Comparison of ENCODE assay signal across 24 cellular contexts in genomic region chr17:57998234-57998746, GRCh38. TPM values are rescaled to one million over a fixed set of nuclear protein-coding genes. Genes with fewer than 3 reads are reported as not detected.
DNase-seq lines count a peak whose midpoint lies in the region; ATAC-seq and TF ChIP-seq lines count a peak whose summit lies in the region.
"Had no signal": no experiment of that assay in that cellular context is flagged by ENCODE, and none has a peak within 500 bp of the region (broad histone marks: within the 10 kb centered on the region; RNA-seq: fewer than 3 reads in every experiment).

No MANE protein-coding gene starts in this region.

- no peaks in the 10 kb centered on the region for H3K9me3 ChIP-seq in PC-9 (ENCODE audit: insufficient read depth, low read depth)
- H3K9me3 ChIP-seq: spleen, tibial artery had no signal

- H2AFZ ChIP-seq in PC-9: no peak overlapping the region

- POLR2A ChIA-PET in activated CD4-positive, alpha-beta T cell treated with anti-CD3 and anti-CD28 coated beads, Interleukin-2, amount 10 ng/mL, durations not matched to agents 7 days and 5 days (lab: Charles Lee): no interaction called here
- POLR2A ChIA-PET in PC-9 (lab: Charles Lee; ENCODE audit: unreplicated experiment): no interaction called here

- H3K9me3 Mint-ChIP-seq in activated CD4-positive, alpha-beta T cell treated with anti-CD3 and anti-CD28 coated beads, Interleukin-2, amount 10 ng/mL, durations not matched to agents 7 days and 5 days: no peaks in the 10 kb centered on the region
- H3K9me3 Mint-ChIP-seq in HFFc6: no peaks in the 10 kb centered on the region
- H3K9me3 Mint-ChIP-seq in activated T-helper 17 cell treated with anti-CD3 and anti-CD28 coated beads, Interleukin-2, amount 50 U/mL, for 72 hours: no peaks in the 10 kb centered on the region
- H3K9me3 Mint-ChIP-seq in natural killer cell: no peaks in the 10 kb centered on the region
- H3K9me3 Mint-ChIP-seq: activated B cell treated with CpG ODN at 0.5 μM for 24 hours; activated T-helper 1 cell treated with anti-CD3 and anti-CD28 coated beads, Interleukin-12 subunit alpha, Interleukin-12 subunit beta, Interleukin-2, Interleukin-4 antibody, amounts not matched to agents 30 ng/mL and 10 ng/mL and 1 ng/mL, durations not matched to agents 14 hours and 24 hours and 36 hours; H9 had no signal

- peaks cover 14% of the 10 kb centered on the region for H3K79me2 ChIP-seq in PC-9 (ENCODE audit: low read depth)

- no peak overlapping the region for H3K4me3 ChIP-seq in PC-9
- H3K4me3 ChIP-seq: spleen, tibial artery had no signal

- no peak for TF ChIP-seq CTCF in HFFc6 (IDR thresholded peaks at IDR 0.05)
- no peak for TF ChIP-seq CTCF in natural killer cell (IDR thresholded peaks at IDR 0.05)
- no peak for TF ChIP-seq CTCF in PC-9 (conservative IDR thresholded peaks at IDR 0.05)

- H3K4me1 Mint-ChIP-seq in activated CD4-positive, alpha-beta T cell treated with anti-CD3 and anti-CD28 coated beads, Interleukin-2, amount 10 ng/mL, durations not matched to agents 7 days and 5 days: peaks cover 74% of the 10 kb centered on the region
- H3K4me1 Mint-ChIP-seq in HFFc6 (ENCODE audit: low read depth) (peaks cover 65% of the 10 kb centered on the region), natural killer cell (peaks cover 14 to 22% of the 10 kb centered on the region in 2 donors)
- peaks cover 36% of the 10 kb centered on the region for H3K4me1 Mint-ChIP-seq in activated T-helper 17 cell treated with anti-CD3 and anti-CD28 coated beads, Interleukin-2, amount 50 U/mL, for 72 hours

- intact Hi-C loops in natural killer cell (cut with micrococcal nuclease) (loop anchor here (5.0 kb wide), 1 partner anchor 51 kb away; no protein-coding TSS in a partner anchor), PC-9 (cut with micrococcal nuclease; ENCODE audit: unreplicated experiment) (loop anchor here (2.0 to 5.0 kb wide), 3 partner anchors 115 to 326 kb away; partner anchors contain the start of gene CCDC182)

- H3K27ac Mint-ChIP-seq in activated CD4-positive, alpha-beta T cell treated with anti-CD3 and anti-CD28 coated beads, Interleukin-2, amount 10 ng/mL, durations not matched to agents 7 days and 5 days: peak overlapping the region; percentile 52
- H3K27ac Mint-ChIP-seq in HFFc6: peak overlapping the region; percentile 40
- H3K27ac Mint-ChIP-seq in activated T-helper 17 cell treated with anti-CD3 and anti-CD28 coated beads, Interleukin-2, amount 50 U/mL, for 72 hours: peak overlapping the region; percentile 86
- H3K27ac Mint-ChIP-seq in natural killer cell: peak overlapping the region; percentile 42 to 53
- H3K27ac Mint-ChIP-seq: activated B cell treated with CpG ODN at 0.5 μM for 24 hours; activated T-helper 1 cell treated with anti-CD3 and anti-CD28 coated beads, Interleukin-12 subunit alpha, Interleukin-12 subunit beta, Interleukin-2, Interleukin-4 antibody, amounts not matched to agents 30 ng/mL and 10 ng/mL and 1 ng/mL, durations not matched to agents 14 hours and 24 hours and 36 hours; H9 had no signal

- H3K36me3 Mint-ChIP-seq in activated CD4-positive, alpha-beta T cell treated with anti-CD3 and anti-CD28 coated beads, Interleukin-2, amount 10 ng/mL, durations not matched to agents 7 days and 5 days (ENCODE audit: low read depth): peaks cover 53% of the 10 kb centered on the region
- H3K36me3 Mint-ChIP-seq in HFFc6 (ENCODE audit: low read depth): peaks cover 54% of the 10 kb centered on the region
- peaks cover 78% of the 10 kb centered on the region for H3K36me3 Mint-ChIP-seq in activated T-helper 17 cell treated with anti-CD3 and anti-CD28 coated beads, Interleukin-2, amount 50 U/mL, for 72 hours (ENCODE audit: low read depth)
- no peaks in the 10 kb centered on the region for H3K36me3 Mint-ChIP-seq in natural killer cell

- DNase-seq in activated CD4-positive, alpha-beta T cell treated with anti-CD3 and anti-CD28 coated beads, Interleukin-2, amount 10 ng/mL, durations not matched to agents 7 days and 5 days: no peak
- DNase-seq in activated CD4-positive, alpha-beta T cell treated with anti-CD3 and anti-CD28 coated beads for 1 hour: no peak
- DNase-seq in HFFc6: no peak
- no peak for DNase-seq in natural killer cell
- no peak for DNase-seq in Kasumi-1 (lab: John Stamatoyannopoulos, UW)
- DNase-seq in iPS-NIHi11 (ENCODE audit: low spot score): no peak
- no peak for DNase-seq in PC-9
- DNase-seq: 8988T; activated B cell treated with CpG ODN at 0.5 μM for 24 hours; COR-L47; cortex of kidney; H9; NCI-H1436 treated with DMSO at 0.1 percent for 48 hours; NCI-H524; occipital lobe; retina; RPMI8226; spleen; stimulated activated CD4-positive, alpha-beta T cell treated with anti-CD3 and anti-CD28 coated beads, Interleukin-4, amount 100 ng/mL, for 1 hour; stimulated activated naive CD8-positive, alpha-beta T cell treated with anti-CD3 and anti-CD28 coated beads, Interleukin-15, Interleukin-2, amounts not matched to agents 100 U/mL and 50 U/mL, for 24 hours; T-helper 9 cell; tibial artery had no signal

- no peak for ATAC-seq in activated T-helper 17 cell treated with anti-CD3 and anti-CD28 coated beads, Interleukin-2, amount 50 U/mL, for 72 hours (replicated peaks)
- ATAC-seq in natural killer cell: no peak
- ATAC-seq: stimulated activated naive CD8-positive, alpha-beta T cell treated with anti-CD3 and anti-CD28 coated beads, Interleukin-15, Interleukin-2, amounts not matched to agents 100 U/mL and 50 U/mL, for 24 hours had no signal

- peaks cover 95% of the 10 kb centered on the region for H3F3A ChIP-seq in PC-9 (ENCODE audit: insufficient read depth, low read depth)

- H3K27me3 Mint-ChIP-seq in activated CD4-positive, alpha-beta T cell treated with anti-CD3 and anti-CD28 coated beads, Interleukin-2, amount 10 ng/mL, durations not matched to agents 7 days and 5 days: no peaks in the 10 kb centered on the region
- H3K27me3 Mint-ChIP-seq in HFFc6 (ENCODE audit: insufficient read depth): peaks cover 3% of the 10 kb centered on the region
- H3K27me3 Mint-ChIP-seq in activated T-helper 17 cell treated with anti-CD3 and anti-CD28 coated beads, Interleukin-2, amount 50 U/mL, for 72 hours: no peaks in the 10 kb centered on the region
- no peaks in the 10 kb centered on the region for H3K27me3 Mint-ChIP-seq in natural killer cell (ENCODE audit: low read depth in 2 of 2)
- H3K27me3 Mint-ChIP-seq: activated B cell treated with CpG ODN at 0.5 μM for 24 hours had no signal

- no TSS peak for BruUV-seq in PC-9 (replicated peaks; lab: Mats Ljungman, UMichigan)

- CTCF ChIA-PET in activated CD4-positive, alpha-beta T cell treated with anti-CD3 and anti-CD28 coated beads, Interleukin-2, amount 10 ng/mL, durations not matched to agents 7 days and 5 days (lab: Charles Lee): interaction anchor here (1.0 to 3.2 kb wide), 6 partner anchors 9 to 148 kb away, joined by 3 to 25 read pairs (median 6); partner anchors contain the start of genes CUEDC1, MRPS23, SRSF1 and VEZF1
- CTCF ChIA-PET in PC-9 (lab: Charles Lee): interaction anchor here (0.9 to 1.3 kb wide), 2 partner anchors 139 to 145 kb away, joined by 3 to 7 read pairs; no protein-coding TSS in a partner anchor

- peaks cover 50% of the 10 kb centered on the region for H4K20me1 ChIP-seq in PC-9 (ENCODE audit: insufficient read depth)

- H3K9me2 ChIP-seq in PC-9 (ENCODE audit: insufficient read depth): no peaks in the 10 kb centered on the region

- no peak overlapping the region for H3K4me3 Mint-ChIP-seq in activated CD4-positive, alpha-beta T cell treated with anti-CD3 and anti-CD28 coated beads, Interleukin-2, amount 10 ng/mL, durations not matched to agents 7 days and 5 days
- no peak overlapping the region for H3K4me3 Mint-ChIP-seq in HFFc6
- no peak overlapping the region for H3K4me3 Mint-ChIP-seq in activated T-helper 17 cell treated with anti-CD3 and anti-CD28 coated beads, Interleukin-2, amount 50 U/mL, for 72 hours
- H3K4me3 Mint-ChIP-seq in natural killer cell: no peak overlapping the region
- H3K4me3 Mint-ChIP-seq: activated B cell treated with CpG ODN at 0.5 μM for 24 hours, H9 had no signal

- peaks cover 5% of the 10 kb centered on the region for H3K4me1 ChIP-seq in PC-9 (replicated peaks; ENCODE audit: insufficient read depth)

- H3K27me3 ChIP-seq in PC-9 (ENCODE audit: insufficient read depth, low read depth): no peaks in the 10 kb centered on the region
- H3K27me3 ChIP-seq: spleen, tibial artery had no signal

- H3K4me2 ChIP-seq in PC-9: no peak overlapping the region

- H3K36me3 ChIP-seq in PC-9 (ENCODE audit: low read depth): peaks cover 34% of the 10 kb centered on the region

- H3K27ac ChIP-seq in PC-9: no peak overlapping the region
- H3K27ac ChIP-seq: tibial artery had no signal

RNA-seq across cellular contexts. Expression of gene SRSF1, which starts 8.8 kb away (rescaled TPM):
- total RNA-seq in activated CD4-positive, alpha-beta T cell treated with anti-CD3 and anti-CD28 coated beads, Interleukin-2, amount 10 ng/mL, durations not matched to agents 7 days and 5 days: 100 to 1,000 TPM; 363 to 365 TPM
- total RNA-seq in HFFc6 (2021; fragmentation: NEBNext Ultra II Directional; extraction: Animal tissue kit (Norgen Biotek cat#: 25700)): 100 to 1,000 TPM; 216 to 296 (median 271) TPM
- 100 to 1,000 TPM; 276 to 391 TPM for total RNA-seq in activated T-helper 17 cell treated with anti-CD3 and anti-CD28 coated beads, Interleukin-2, amount 50 U/mL, for 72 hours
- 100 to 1,000 TPM; 125 to 157 (median 137) TPM for total RNA-seq in natural killer cell
- total RNA-seq in PC-9 (2021): 210 and 278 TPM in 2 replicates

RNA-seq across cellular contexts. Expression of gene VEZF1, which starts 10.2 kb away (rescaled TPM):
- 10 to 100 TPM; 46.7 to 52.0 TPM for total RNA-seq in activated CD4-positive, alpha-beta T cell treated with anti-CD3 and anti-CD28 coated beads, Interleukin-2, amount 10 ng/mL, durations not matched to agents 7 days and 5 days
- total RNA-seq in HFFc6 (2021; fragmentation: NEBNext Ultra II Directional; extraction: Animal tissue kit (Norgen Biotek cat#: 25700)): 10 to 100 TPM; 41.7 to 56.5 (median 51.8) TPM
- 10 to 100 TPM; 21.4 to 29.6 TPM for total RNA-seq in activated T-helper 17 cell treated with anti-CD3 and anti-CD28 coated beads, Interleukin-2, amount 50 U/mL, for 72 hours
- 10 to 100 TPM; 49.8 to 64.6 (median 63.4) TPM for total RNA-seq in natural killer cell
- 29.9 and 50.9 TPM in 2 replicates for total RNA-seq in PC-9 (2021)

RNA-seq across cellular contexts. Expression of gene CUEDC1, which starts 43.1 kb away (rescaled TPM):
- under 1 TPM in 1 of 2 experiments, not detected in 1; 0.47 TPM for total RNA-seq in activated CD4-positive, alpha-beta T cell treated with anti-CD3 and anti-CD28 coated beads, Interleukin-2, amount 10 ng/mL, durations not matched to agents 7 days and 5 days
- 10 to 100 TPM; 34.0 to 41.0 (median 34.9) TPM for total RNA-seq in HFFc6 (2021; fragmentation: NEBNext Ultra II Directional; extraction: Animal tissue kit (Norgen Biotek cat#: 25700))
- total RNA-seq in activated T-helper 17 cell treated with anti-CD3 and anti-CD28 coated beads, Interleukin-2, amount 50 U/mL, for 72 hours: under 1 TPM; 0.15 to 0.56 TPM
- 1 to 10 TPM; 1.5 to 3.7 (median 2.6) TPM for total RNA-seq in natural killer cell
- total RNA-seq in PC-9 (2021): 60.7 and 61.4 TPM in 2 replicates
- total RNA-seq: activated B cell treated with CpG ODN at 0.5 μM for 24 hours; activated T-helper 1 cell treated with anti-CD3 and anti-CD28 coated beads, Interleukin-12 subunit alpha, Interleukin-12 subunit beta, Interleukin-2, Interleukin-4 antibody, amounts not matched to agents 30 ng/mL and 10 ng/mL and 1 ng/mL, durations not matched to agents 14 hours and 24 hours and 36 hours had no signal

Comparison
In these comparisons a context has a peak if more than half of its experiments do, and no peak if none do; other contexts are left out.
1. RNA of gene CUEDC1, which starts 43.1 kb away (total RNA-seq): 60.7 to 61.4 TPM in PC-9 and 34.0 to 41.0 TPM in HFFc6; 1.5 to 3.7 TPM in natural killer cell, 0.15 to 0.56 TPM in activated T-helper 17 cell treated with anti-CD3 and anti-CD28 coated beads, Interleukin-2, amount 50 U/mL, for 72 hours and 0.47 TPM in activated CD4-positive, alpha-beta T cell treated with anti-CD3 and anti-CD28 coated beads, Interleukin-2, amount 10 ng/mL, durations not matched to agents 7 days and 5 days; every median in the first group is over 4 times any median in the second.
2. Peak in every context shown above with its lines, with median percentiles within 50 percentile points of each other: H3K27ac Mint-ChIP-seq.